Comparison of ENCODE assay signal across 8 cellular contexts in genomic region chr11:14974723-14975587, GRCh38.
DNase-seq lines count a peak whose midpoint lies in the region; ATAC-seq and TF ChIP-seq lines count a peak whose summit lies in the region.

No MANE protein-coding gene starts in this region.

- DNase-seq in coronary artery (ENCODE audit: low spot score), result no peak
- DNase-seq in medulla oblongata (ENCODE audit: extremely low spot score), result peak; percentile 31
- peak; percentile 44 to 82 for DNase-seq in stimulated activated effector memory CD8-positive, alpha-beta T cell treated with anti-CD3 and anti-CD28 coated beads, Interleukin-12 subunit alpha, Interleukin-12 subunit beta, amount 100 ng/mL, for 72 hours (ENCODE audit: low spot score in 2 of 2)
- no peak for DNase-seq in GF-D8 (lab: John Stamatoyannopoulos, UW)

- no peaks in the 10 kb centered on the region for H3K36me3 Mint-ChIP-seq in stimulated activated effector memory CD8-positive, alpha-beta T cell treated with anti-CD3 and anti-CD28 coated beads, Interleukin-12 subunit alpha, Interleukin-12 subunit beta, amount 100 ng/mL, for 72 hours

- no peaks in the 10 kb centered on the region for H3K9me3 Mint-ChIP-seq in stimulated activated effector memory CD8-positive, alpha-beta T cell treated with anti-CD3 and anti-CD28 coated beads, Interleukin-12 subunit alpha, Interleukin-12 subunit beta, amount 100 ng/mL, for 72 hours

- peak overlapping the region; percentile 24 for H3K27ac ChIP-seq in HUES48 (ENCODE audit: low read depth, low read length)
- no peak overlapping the region for H3K27ac ChIP-seq in coronary artery

- H3K9ac ChIP-seq in HUES48 (ENCODE audit: low read depth, low read length), result no peak overlapping the region

- no peak for TF ChIP-seq CTCF in coronary artery (IDR thresholded peaks at IDR 0.05)

- H3K36me3 ChIP-seq in HUES48 (ENCODE audit: control insufficient read depth, insufficient read depth, low read length), result no peaks in the 10 kb centered on the region

- peak overlapping the region; percentile 71 for H3K4me3 Mint-ChIP-seq in stimulated activated effector memory CD8-positive, alpha-beta T cell treated with anti-CD3 and anti-CD28 coated beads, Interleukin-12 subunit alpha, Interleukin-12 subunit beta, amount 100 ng/mL, for 72 hours

- H3K27ac Mint-ChIP-seq in stimulated activated effector memory CD8-positive, alpha-beta T cell treated with anti-CD3 and anti-CD28 coated beads, Interleukin-12 subunit alpha, Interleukin-12 subunit beta, amount 100 ng/mL, for 72 hours, result no peak overlapping the region

- H3K27me3 ChIP-seq in HUES48 (ENCODE audit: control insufficient read depth, insufficient read depth, low read length), result peaks cover 99% of the 10 kb centered on the region

- peak; percentile 52 for ATAC-seq in GM18858 (IDR thresholded peaks at IDR 0.05; ENCODE audit: unreplicated experiment)
- ATAC-seq in activated CD4-positive, CD25-positive, alpha-beta regulatory T cell treated with anti-CD3 and anti-CD28 coated beads, Interleukin-2, amount 50 U/mL, for 24 hours, result peak; percentile 52 to 63
- peak; percentile 77 for ATAC-seq in stimulated activated effector memory CD8-positive, alpha-beta T cell treated with anti-CD3 and anti-CD28 coated beads, Interleukin-12 subunit alpha, Interleukin-12 subunit beta, amount 100 ng/mL, for 72 hours
- ATAC-seq in HG02610 (IDR thresholded peaks at IDR 0.05; ENCODE audit: unreplicated experiment), result no peak

- no peaks in the 10 kb centered on the region for H3K9me3 ChIP-seq in HUES48 (ENCODE audit: control insufficient read depth, insufficient read depth, low read length)

- H3K4me1 ChIP-seq in HUES48 (ENCODE audit: control insufficient read depth, insufficient read depth, low read length), result peaks cover 36% of the 10 kb centered on the region

- H3K4me3 ChIP-seq in HUES48 (ENCODE audit: low read depth, low read length) (peak overlapping the region; percentile 59), coronary artery (peak overlapping the region; percentile 58)

- H3K4me1 Mint-ChIP-seq in stimulated activated effector memory CD8-positive, alpha-beta T cell treated with anti-CD3 and anti-CD28 coated beads, Interleukin-12 subunit alpha, Interleukin-12 subunit beta, amount 100 ng/mL, for 72 hours, result peaks cover 37% of the 10 kb centered on the region

Comparison
In these comparisons a context has a peak if more than half of its experiments do, and no peak if none do; other contexts are left out.
1. DNase-seq: peak in medulla oblongata (single experiment) and stimulated activated effector memory CD8-positive, alpha-beta T cell treated with anti-CD3 and anti-CD28 coated beads, Interleukin-12 subunit alpha, Interleukin-12 subunit beta, amount 100 ng/mL, for 72 hours (2 of 2); none in coronary artery (single experiment) and GF-D8 (single experiment).